ENCODE assay signal across 19 cellular contexts in genomic region chr22:27197618-27198017, GRCh38.
A peak's percentile ranks its signal among the peaks of the same experiment; 100 is the strongest.
DNase-seq lines count a peak whose midpoint lies in the region; ATAC-seq and TF ChIP-seq lines count a peak whose summit lies in the region.
"Had no signal": no experiment of that assay in that cellular context is flagged by ENCODE, and none has a peak within 500 bp of the region (broad histone marks: within the 10 kb centered on the region; RNA-seq: fewer than 3 reads in every experiment).

No MANE protein-coding gene starts in this region.

- POLR2A ChIA-PET in SK-N-SH (lab: Yijun Ruan, JAX): no interaction called here

- no peak for TF ChIP-seq EP300 in SK-N-SH (IDR thresholded peaks at IDR 0.05; ENCODE audit: borderline replicate concordance in 1 of 2, low read depth in 1 of 2, low read length in 1 of 2)

- no peak overlapping the region for H4K8ac ChIP-seq in mesenchymal stem cell (ENCODE audit: low read length)

- DNase-seq in SK-N-SH: no peak
- DNase-seq in OCI-M1 (lab: John Stamatoyannopoulos, UW): peak; percentile 10
- DNase-seq in mesenchymal stem cell: no peak
- no peak for DNase-seq in T-helper 9 cell
- no peak for DNase-seq in NCI-H510A treated with DMSO at 0.1 percent for 48 hours (lab: John Stamatoyannopoulos, UW)
- no peak for DNase-seq in NK-92 (lab: John Stamatoyannopoulos, UW; ENCODE audit: unreplicated experiment)
- DNase-seq: GDM1, GOT3, MM.1S, NCI-H1092, NCI-H1436, NCI-H187 treated with DMSO at 0.1 percent for 48 hours, NCI-H345, NCI-H526, PC-9, RPMI8226, SHP77 had no signal

- TF ChIP-seq RAD21 in SK-N-SH (IDR thresholded peaks at IDR 0.05; ENCODE audit: low read length): no peak

- H2BK12ac ChIP-seq in mesenchymal stem cell (ENCODE audit: low read length in 2 of 2): peak overlapping the region in 1 of 2 experiments; percentile 73

- no peak overlapping the region for H4K91ac ChIP-seq in mesenchymal stem cell (ENCODE audit: low read length)

- H3K23ac ChIP-seq in mesenchymal stem cell (ENCODE audit: low read length in 2 of 2): no peak overlapping the region

- 0 out of 4 replicates have a peak, but pooled peaks cover 0 to under 1% of the 10 kb centered on the region in 2 experiments for H3K4me1 ChIP-seq in SK-N-SH (ENCODE audit: control insufficient read depth in 1 of 2, insufficient read depth in 2 of 2, low read depth in 1 of 2, low read length in 1 of 2)
- peaks cover 1% of the 10 kb centered on the region for H3K4me1 ChIP-seq in mesenchymal stem cell (ENCODE audit: control insufficient read depth, insufficient read depth, low read depth, low read length)

- WGBS in SK-N-SH (ENCODE audit: low lambda C conversion rate): 67% methylated on average over 1 of the region's 1 CpG
- 100% methylated on average over 1 of the region's 1 CpG for WGBS in mesenchymal stem cell

- H3K4me3 ChIP-seq in SK-N-SH (ENCODE audit: low read depth in 2 of 2, low read length in 1 of 2): no peak overlapping the region
- no peak overlapping the region for H3K4me3 ChIP-seq in mesenchymal stem cell (ENCODE audit: insufficient read depth in 1 of 2, low read depth in 1 of 2, low read length in 2 of 2)
- H3K4me3 ChIP-seq: PC-9 had no signal

- no peak overlapping the region for H3K14ac ChIP-seq in mesenchymal stem cell (ENCODE audit: low read length in 2 of 2)

- H2BK5ac ChIP-seq in mesenchymal stem cell (ENCODE audit: low read depth, low read length, poor library complexity, severe bottlenecking): no peak overlapping the region

- H3K9ac ChIP-seq in SK-N-SH: no peak overlapping the region
- no peak overlapping the region for H3K9ac ChIP-seq in mesenchymal stem cell (ENCODE audit: low read length)

- H3K36me3 ChIP-seq in SK-N-SH (replicated peaks in 1 of 2; ENCODE audit: control insufficient read depth in 1 of 2, insufficient read depth in 2 of 2, low read length in 1 of 2) (no peaks in the 10 kb centered on the region), mesenchymal stem cell (ENCODE audit: control insufficient read depth in 1 of 2, insufficient read depth in 2 of 2, low read depth in 1 of 2, low read length in 2 of 2) (no peaks in the 10 kb centered on the region)

- no peak overlapping the region for H3K18ac ChIP-seq in mesenchymal stem cell (ENCODE audit: low read depth in 1 of 2, low read length in 2 of 2)

- CTCF ChIA-PET in SK-N-SH (lab: Yijun Ruan, JAX): no interaction called here

- H3K4ac ChIP-seq in mesenchymal stem cell (ENCODE audit: low read depth in 1 of 2, low read length in 2 of 2): peak overlapping the region in 1 of 2 experiments; percentile 30

- ATAC-seq in SK-N-SH treated with all-trans-retinoic acid at 6 μM for 48 hours: no peak
- ATAC-seq: HCT116 had no signal

- H3K27ac ChIP-seq in SK-N-SH (ENCODE audit: low read depth in 2 of 2, low read length in 1 of 2): no peak overlapping the region
- H3K27ac ChIP-seq in mesenchymal stem cell (ENCODE audit: low read length, poor library complexity, severe bottlenecking): no peak overlapping the region
- H3K27ac ChIP-seq: PC-9 had no signal

- no peaks in the 10 kb centered on the region for H3K79me2 ChIP-seq in SK-N-SH (ENCODE audit: insufficient read depth)

- peak overlapping the region; percentile 66 for H2BK120ac ChIP-seq in mesenchymal stem cell (ENCODE audit: low read depth, low read length)

- no peak for TF ChIP-seq CTCF in SK-N-SH (IDR thresholded peaks at IDR 0.05)

- no peaks in the 10 kb centered on the region for H3F3A ChIP-seq in SK-N-SH (replicated peaks; ENCODE audit: insufficient read depth)

- peak overlapping the region; percentile 76 for H2AK5ac ChIP-seq in mesenchymal stem cell (ENCODE audit: low read length, severe bottlenecking)

- H2BK15ac ChIP-seq in mesenchymal stem cell (ENCODE audit: low read depth, poor library complexity, severe bottlenecking): peak overlapping the region; percentile 81

- no peaks in the 10 kb centered on the region for H3K9me2 ChIP-seq in SK-N-SH

- H2AFZ ChIP-seq in SK-N-SH (ENCODE audit: low read depth): no peak overlapping the region
- no peak overlapping the region for H2AFZ ChIP-seq in mesenchymal stem cell (ENCODE audit: low read depth, low read length)
- H2AFZ ChIP-seq: PC-9 had no signal

- H3K79me1 ChIP-seq in mesenchymal stem cell (replicated peaks; ENCODE audit: low read length, poor library complexity, severe bottlenecking): no peaks in the 10 kb centered on the region

- no peaks in the 10 kb centered on the region for H3K9me3 ChIP-seq in SK-N-SH
- H3K9me3 ChIP-seq in mesenchymal stem cell (ENCODE audit: control insufficient read depth, low read length): no peaks in the 10 kb centered on the region

- no peaks in the 10 kb centered on the region for H4K20me1 ChIP-seq in SK-N-SH (ENCODE audit: insufficient read depth)

- no peak overlapping the region for H3K4me2 ChIP-seq in SK-N-SH
- H3K4me2 ChIP-seq in mesenchymal stem cell (ENCODE audit: low read length, poor library complexity, severe bottlenecking): no peak overlapping the region
- H3K4me2 ChIP-seq: PC-9 had no signal

- H3K27me3 ChIP-seq in SK-N-SH (ENCODE audit: insufficient read depth) (no peaks in the 10 kb centered on the region), mesenchymal stem cell (ENCODE audit: control insufficient read depth in 1 of 2, insufficient read depth in 1 of 2, low read length in 2 of 2) (peaks cover 0 to 69% of the 10 kb centered on the region in 2 experiments)

TF ChIP-seq in SK-N-SH, 30 proteins besides CTCF, POLR2A, EP300 and RAD21:
- TF ChIP-seq USF1 (IDR thresholded peaks at IDR 0.05; ENCODE audit: borderline replicate concordance, low read depth) (peak; percentile 25; the same call in 1 of the 2 replicates), NRF1 (IDR thresholded peaks at IDR 0.05; ENCODE audit: low read depth, low read length) (no peak)

TF ChIP-seq in SK-N-SH treated with all-trans-retinoic acid at 6 μM for 48 hours, 23 proteins besides CTCF, POLR2A, EP300 and RAD21 (continues in another document):
- no peak for TF ChIP-seq ZC3H10 (CRISPR knock-in tag; IDR thresholded peaks at IDR 0.05)
- no peak for TF ChIP-seq CSRNP3 (CRISPR knock-in tag; IDR thresholded peaks at IDR 0.05)
- TF ChIP-seq POU6F1 (CRISPR knock-in tag; IDR thresholded peaks at IDR 0.05; ENCODE audit: borderline replicate concordance, low read depth): no peak
- no peak for TF ChIP-seq GLIS3 (CRISPR knock-in tag; IDR thresholded peaks at IDR 0.05)
- TF ChIP-seq TSHZ2 (CRISPR knock-in tag; IDR thresholded peaks at IDR 0.05): no peak
- no peak for TF ChIP-seq ISL1 (CRISPR knock-in tag; IDR thresholded peaks at IDR 0.05)
- no peak for TF ChIP-seq SNAI2 (CRISPR knock-in tag; IDR thresholded peaks at IDR 0.05)
- no peak for TF ChIP-seq RARB (CRISPR knock-in tag; IDR thresholded peaks at IDR 0.05)
